In genomic region chr9:89309608-89310485, GRCh38 we compare ENCODE assay signal across 8 cellular contexts. TPM values are rescaled to one million over a fixed set of nuclear protein-coding genes. Genes with fewer than 3 reads are reported as not detected.
DNase-seq lines count a peak whose midpoint lies in the region; ATAC-seq, FAIRE-seq and TF ChIP-seq lines count a peak whose summit lies in the region.

No MANE protein-coding gene starts in this region.

- DNase-seq in GM19239 (ENCODE audit: insufficient read length, low spot score) (no peak), RWPE1 (ENCODE audit: low spot score) (no peak), dermis blood vessel endothelial cell (peak; percentile 39), naive B cell (no peak), HCEC 1CT (no peak)

- no peaks in the 10 kb centered on the region for H3K9me3 Mint-ChIP-seq in naive B cell

- POLR2A ChIA-PET in RWPE1 (lab: Yijun Ruan, JAX; ENCODE audit: low non-redundant PET), result no interaction called here

- peak overlapping the region; percentile 99 to 100 (median 100) for H3K27ac Mint-ChIP-seq in naive B cell

- H3K4me1 Mint-ChIP-seq in naive B cell, result peaks cover 22 to 40% (median 35%) of the 10 kb centered on the region in 3 donors

- FAIRE-seq in GM19239 (lab: Jason Lieb, UNC), result peak; percentile 75

- peak overlapping the region; percentile 93 for H3K27ac ChIP-seq in RWPE1

- no peaks in the 10 kb centered on the region for H3K36me3 Mint-ChIP-seq in naive B cell

- no peaks in the 10 kb centered on the region for H3K27me3 Mint-ChIP-seq in naive B cell

- ATAC-seq in naive B cell (ENCODE audit: low read depth in 2 of 2), result no peak
- no peak for ATAC-seq in HG02973 (IDR thresholded peaks at IDR 0.05; ENCODE audit: unreplicated experiment)
- ATAC-seq in GM21825 (IDR thresholded peaks at IDR 0.05; ENCODE audit: unreplicated experiment), result no peak
- ATAC-seq in HG02885 (IDR thresholded peaks at IDR 0.05; ENCODE audit: poor library complexity, unreplicated experiment), result no peak

- TF ChIP-seq CTCF in RWPE1 (conservative IDR thresholded peaks at IDR 0.05; ENCODE audit: low read depth), result no peak

- CTCF ChIA-PET in RWPE1 (lab: Yijun Ruan, JAX), result no interaction called here

- H3K4me3 Mint-ChIP-seq in naive B cell, result peak overlapping the region; percentile 85 to 97 (median 96)

RNA-seq across cellular contexts. Expression of gene CKS2, which starts 1.1 kb away (rescaled TPM):
- 115 and 161 TPM in 2 replicates for total RNA-seq in dermis blood vessel endothelial cell
- 10 to 100 TPM; 22.9 to 46.9 (median 39.0) TPM for polyA plus RNA-seq in naive B cell (ENCODE audit: low read depth in 6 of 6)

RNA-seq across cellular contexts. Expression of gene SECISBP2, which starts 8.5 kb away (rescaled TPM):
- 30.0 and 30.1 TPM in 2 replicates for total RNA-seq in dermis blood vessel endothelial cell
- polyA plus RNA-seq in naive B cell (ENCODE audit: low read depth in 6 of 6), result 10 to 100 TPM; 15.4 to 39.3 (median 28.2) TPM
